Comparison of ENCODE assay signal across 1 cellular context in the genomic region with DNA sequence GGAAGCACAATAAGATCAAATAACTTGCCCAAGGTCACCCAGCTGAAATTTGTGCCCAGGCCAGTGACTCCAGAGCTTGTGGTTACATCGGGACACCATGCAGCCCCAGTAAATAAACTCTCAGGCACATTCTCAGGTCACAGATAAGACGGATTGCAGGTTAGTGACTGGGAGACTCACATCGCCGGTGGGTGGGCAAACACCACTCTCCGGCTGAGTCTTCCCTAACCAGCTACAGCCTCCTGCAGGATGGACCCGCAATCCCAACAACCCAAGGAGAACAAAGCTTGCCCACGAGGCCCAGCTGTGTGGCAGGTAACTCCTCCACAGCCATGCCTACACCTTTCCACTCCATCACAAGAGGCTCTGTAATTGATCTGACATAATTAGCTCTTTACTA.
TF ChIP-seq lines count a peak whose summit lies in the region.

No MANE protein-coding gene starts in this region.

TF ChIP-seq in GM23338, 12 proteins besides CTCF, POLR2A, EP300 and RAD21 (continued from another document):
- TF ChIP-seq, protein P1, sequence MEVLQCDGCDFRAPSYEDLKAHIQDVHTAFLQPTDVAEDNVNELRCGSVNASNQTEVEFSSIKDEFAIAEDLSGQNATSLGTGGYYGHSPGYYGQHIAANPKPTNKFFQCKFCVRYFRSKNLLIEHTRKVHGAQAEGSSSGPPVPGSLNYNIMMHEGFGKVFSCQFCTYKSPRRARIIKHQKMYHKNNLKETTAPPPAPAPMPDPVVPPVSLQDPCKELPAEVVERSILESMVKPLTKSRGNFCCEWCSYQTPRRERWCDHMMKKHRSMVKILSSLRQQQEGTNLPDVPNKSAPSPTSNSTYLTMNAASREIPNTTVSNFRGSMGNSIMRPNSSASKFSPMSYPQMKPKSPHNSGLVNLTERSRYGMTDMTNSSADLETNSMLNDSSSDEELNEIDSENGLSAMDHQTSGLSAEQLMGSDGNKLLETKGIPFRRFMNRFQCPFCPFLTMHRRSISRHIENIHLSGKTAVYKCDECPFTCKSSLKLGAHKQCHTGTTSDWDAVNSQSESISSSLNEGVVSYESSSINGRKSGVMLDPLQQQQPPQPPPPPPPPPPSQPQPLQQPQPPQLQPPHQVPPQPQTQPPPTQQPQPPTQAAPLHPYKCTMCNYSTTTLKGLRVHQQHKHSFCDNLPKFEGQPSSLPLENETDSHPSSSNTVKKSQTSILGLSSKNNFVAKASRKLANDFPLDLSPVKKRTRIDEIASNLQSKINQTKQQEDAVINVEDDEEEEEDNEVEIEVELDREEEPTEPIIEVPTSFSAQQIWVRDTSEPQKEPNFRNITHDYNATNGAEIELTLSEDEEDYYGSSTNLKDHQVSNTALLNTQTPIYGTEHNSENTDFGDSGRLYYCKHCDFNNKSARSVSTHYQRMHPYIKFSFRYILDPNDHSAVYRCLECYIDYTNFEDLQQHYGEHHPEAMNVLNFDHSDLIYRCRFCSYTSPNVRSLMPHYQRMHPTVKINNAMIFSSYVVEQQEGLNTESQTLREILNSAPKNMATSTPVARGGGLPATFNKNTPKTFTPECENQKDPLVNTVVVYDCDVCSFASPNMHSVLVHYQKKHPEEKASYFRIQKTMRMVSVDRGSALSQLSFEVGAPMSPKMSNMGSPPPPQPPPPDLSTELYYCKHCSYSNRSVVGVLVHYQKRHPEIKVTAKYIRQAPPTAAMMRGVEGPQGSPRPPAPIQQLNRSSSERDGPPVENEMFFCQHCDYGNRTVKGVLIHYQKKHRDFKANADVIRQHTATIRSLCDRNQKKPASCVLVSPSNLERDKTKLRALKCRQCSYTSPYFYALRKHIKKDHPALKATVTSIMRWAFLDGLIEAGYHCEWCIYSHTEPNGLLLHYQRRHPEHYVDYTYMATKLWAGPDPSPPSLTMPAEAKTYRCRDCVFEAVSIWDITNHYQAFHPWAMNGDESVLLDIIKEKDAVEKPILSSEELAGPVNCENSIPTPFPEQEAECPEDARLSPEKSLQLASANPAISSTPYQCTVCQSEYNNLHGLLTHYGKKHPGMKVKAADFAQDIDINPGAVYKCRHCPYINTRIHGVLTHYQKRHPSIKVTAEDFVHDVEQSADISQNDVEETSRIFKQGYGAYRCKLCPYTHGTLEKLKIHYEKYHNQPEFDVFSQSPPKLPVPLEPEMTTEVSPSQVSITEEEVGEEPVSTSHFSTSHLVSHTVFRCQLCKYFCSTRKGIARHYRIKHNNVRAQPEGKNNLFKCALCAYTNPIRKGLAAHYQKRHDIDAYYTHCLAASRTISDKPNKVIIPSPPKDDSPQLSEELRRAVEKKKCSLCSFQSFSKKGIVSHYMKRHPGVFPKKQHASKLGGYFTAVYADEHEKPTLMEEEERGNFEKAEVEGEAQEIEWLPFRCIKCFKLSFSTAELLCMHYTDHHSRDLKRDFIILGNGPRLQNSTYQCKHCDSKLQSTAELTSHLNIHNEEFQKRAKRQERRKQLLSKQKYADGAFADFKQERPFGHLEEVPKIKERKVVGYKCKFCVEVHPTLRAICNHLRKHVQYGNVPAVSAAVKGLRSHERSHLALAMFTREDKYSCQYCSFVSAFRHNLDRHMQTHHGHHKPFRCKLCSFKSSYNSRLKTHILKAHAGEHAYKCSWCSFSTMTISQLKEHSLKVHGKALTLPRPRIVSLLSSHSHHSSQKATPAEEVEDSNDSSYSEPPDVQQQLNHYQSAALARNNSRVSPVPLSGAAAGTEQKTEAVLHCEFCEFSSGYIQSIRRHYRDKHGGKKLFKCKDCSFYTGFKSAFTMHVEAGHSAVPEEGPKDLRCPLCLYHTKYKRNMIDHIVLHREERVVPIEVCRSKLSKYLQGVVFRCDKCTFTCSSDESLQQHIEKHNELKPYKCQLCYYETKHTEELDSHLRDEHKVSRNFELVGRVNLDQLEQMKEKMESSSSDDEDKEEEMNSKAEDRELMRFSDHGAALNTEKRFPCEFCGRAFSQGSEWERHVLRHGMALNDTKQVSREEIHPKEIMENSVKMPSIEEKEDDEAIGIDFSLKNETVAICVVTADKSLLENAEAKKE (CRISPR knock-in tag; IDR thresholded peaks at IDR 0.05), result no peak
- no peak for TF ChIP-seq NANOG (IDR thresholded peaks at IDR 0.05; ENCODE audit: borderline replicate concordance)
- TF ChIP-seq, protein P2, sequence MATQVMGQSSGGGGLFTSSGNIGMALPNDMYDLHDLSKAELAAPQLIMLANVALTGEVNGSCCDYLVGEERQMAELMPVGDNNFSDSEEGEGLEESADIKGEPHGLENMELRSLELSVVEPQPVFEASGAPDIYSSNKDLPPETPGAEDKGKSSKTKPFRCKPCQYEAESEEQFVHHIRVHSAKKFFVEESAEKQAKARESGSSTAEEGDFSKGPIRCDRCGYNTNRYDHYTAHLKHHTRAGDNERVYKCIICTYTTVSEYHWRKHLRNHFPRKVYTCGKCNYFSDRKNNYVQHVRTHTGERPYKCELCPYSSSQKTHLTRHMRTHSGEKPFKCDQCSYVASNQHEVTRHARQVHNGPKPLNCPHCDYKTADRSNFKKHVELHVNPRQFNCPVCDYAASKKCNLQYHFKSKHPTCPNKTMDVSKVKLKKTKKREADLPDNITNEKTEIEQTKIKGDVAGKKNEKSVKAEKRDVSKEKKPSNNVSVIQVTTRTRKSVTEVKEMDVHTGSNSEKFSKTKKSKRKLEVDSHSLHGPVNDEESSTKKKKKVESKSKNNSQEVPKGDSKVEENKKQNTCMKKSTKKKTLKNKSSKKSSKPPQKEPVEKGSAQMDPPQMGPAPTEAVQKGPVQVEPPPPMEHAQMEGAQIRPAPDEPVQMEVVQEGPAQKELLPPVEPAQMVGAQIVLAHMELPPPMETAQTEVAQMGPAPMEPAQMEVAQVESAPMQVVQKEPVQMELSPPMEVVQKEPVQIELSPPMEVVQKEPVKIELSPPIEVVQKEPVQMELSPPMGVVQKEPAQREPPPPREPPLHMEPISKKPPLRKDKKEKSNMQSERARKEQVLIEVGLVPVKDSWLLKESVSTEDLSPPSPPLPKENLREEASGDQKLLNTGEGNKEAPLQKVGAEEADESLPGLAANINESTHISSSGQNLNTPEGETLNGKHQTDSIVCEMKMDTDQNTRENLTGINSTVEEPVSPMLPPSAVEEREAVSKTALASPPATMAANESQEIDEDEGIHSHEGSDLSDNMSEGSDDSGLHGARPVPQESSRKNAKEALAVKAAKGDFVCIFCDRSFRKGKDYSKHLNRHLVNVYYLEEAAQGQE (IDR thresholded peaks at IDR 0.05; ENCODE audit: unreplicated experiment), result no peak
- TF ChIP-seq JUNB (IDR thresholded peaks at IDR 0.05; ENCODE audit: unreplicated experiment), result no peak
- no peak for TF ChIP-seq ZNF331 (CRISPR knock-in tag; IDR thresholded peaks at IDR 0.05; ENCODE audit: low read depth)
- TF ChIP-seq, protein P3, sequence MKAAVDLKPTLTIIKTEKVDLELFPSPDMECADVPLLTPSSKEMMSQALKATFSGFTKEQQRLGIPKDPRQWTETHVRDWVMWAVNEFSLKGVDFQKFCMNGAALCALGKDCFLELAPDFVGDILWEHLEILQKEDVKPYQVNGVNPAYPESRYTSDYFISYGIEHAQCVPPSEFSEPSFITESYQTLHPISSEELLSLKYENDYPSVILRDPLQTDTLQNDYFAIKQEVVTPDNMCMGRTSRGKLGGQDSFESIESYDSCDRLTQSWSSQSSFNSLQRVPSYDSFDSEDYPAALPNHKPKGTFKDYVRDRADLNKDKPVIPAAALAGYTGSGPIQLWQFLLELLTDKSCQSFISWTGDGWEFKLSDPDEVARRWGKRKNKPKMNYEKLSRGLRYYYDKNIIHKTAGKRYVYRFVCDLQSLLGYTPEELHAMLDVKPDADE (IDR thresholded peaks at IDR 0.05), result no peak
- TF ChIP-seq ZNF114 (CRISPR knock-in tag; IDR thresholded peaks at IDR 0.05), result no peak
- no peak for TF ChIP-seq EZH2phosphoT487 (IDR thresholded peaks at IDR 0.05; ENCODE audit: unreplicated experiment)
